35 cellular contexts compared by ENCODE assay signal in the genomic region with DNA sequence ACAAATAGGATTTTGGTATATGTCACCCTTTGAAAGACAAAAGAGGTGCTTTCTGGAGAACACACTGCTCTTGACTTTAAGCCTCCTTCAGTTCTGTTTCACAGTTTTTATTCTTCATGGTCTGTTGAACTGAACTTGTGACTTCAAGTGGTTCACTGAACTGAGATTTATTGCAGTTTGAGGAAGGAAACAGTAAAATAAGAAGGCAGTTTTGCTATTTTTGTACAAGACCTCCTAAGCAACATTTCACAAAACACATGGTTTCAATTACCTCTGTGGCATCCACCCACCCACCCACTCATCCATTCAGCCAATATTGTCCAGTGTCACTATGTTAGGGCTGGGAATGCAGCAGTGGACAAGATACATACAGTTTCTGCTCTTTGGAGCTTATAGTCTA.
DNase-seq lines count a peak whose midpoint lies in the region; ATAC-seq, FAIRE-seq and TF ChIP-seq lines count a peak whose summit lies in the region.
"Had no signal": no experiment of that assay in that cellular context is flagged by ENCODE, and none has a peak within 500 bp of the region (broad histone marks: within the 10 kb centered on the region; RNA-seq: fewer than 3 reads in every experiment).

No MANE protein-coding gene starts in this region.

- H3K9me3 Mint-ChIP-seq in astrocyte (ENCODE audit: unreplicated experiment): no peaks in the 10 kb centered on the region
- H3K9me3 Mint-ChIP-seq in nephron progenitor cell: peaks cover 18% of the 10 kb centered on the region
- H3K9me3 Mint-ChIP-seq: activated B cell treated with CpG ODN at 0.5 μM for 24 hours; activated naive CD8-positive, alpha-beta T cell treated with anti-CD3 and anti-CD28 coated beads, Interleukin-2, amount 50 U/mL, for 24 hours; stimulated activated memory B cell treated with anti-CD40 and anti-IgM and Interleukin-4, amounts not matched to agents 10 μg/mL and 1 μg/mL and 100 μg/mL, for 72 hours had no signal

- H3K79me2 ChIP-seq in astrocyte (ENCODE audit: insufficient read depth, low read length): no peaks in the 10 kb centered on the region

- H3K4me3 Mint-ChIP-seq in astrocyte (ENCODE audit: unreplicated experiment): no peak overlapping the region
- no peak overlapping the region for H3K4me3 Mint-ChIP-seq in nephron progenitor cell
- H3K4me3 Mint-ChIP-seq: activated B cell treated with CpG ODN at 0.5 μM for 24 hours; activated CD8-positive, alpha-beta memory T cell treated with anti-CD3 and anti-CD28 coated beads, Interleukin-2, amount 10 ng/mL, durations not matched to agents 7 days and 5 days; activated naive CD8-positive, alpha-beta T cell treated with anti-CD3 and anti-CD28 coated beads, Interleukin-2, amount 50 U/mL, for 24 hours; natural killer cell; stimulated activated memory B cell treated with anti-CD40 and anti-IgM and Interleukin-4, amounts not matched to agents 10 μg/mL and 1 μg/mL and 100 μg/mL, for 72 hours had no signal

- no peak overlapping the region for H3K4me2 ChIP-seq in astrocyte (ENCODE audit: low read length)

- intact Hi-C loops in upper lobe of right lung (cut with DNase I): no loop called here

- H3K4me1 Mint-ChIP-seq in astrocyte (ENCODE audit: low read depth, unreplicated experiment) (no peaks in the 10 kb centered on the region), nephron progenitor cell (peaks cover 21% of the 10 kb centered on the region)
- H3K4me1 Mint-ChIP-seq: activated CD8-positive, alpha-beta memory T cell treated with anti-CD3 and anti-CD28 coated beads, Interleukin-2, amount 10 ng/mL, durations not matched to agents 7 days and 5 days; activated naive CD8-positive, alpha-beta T cell treated with anti-CD3 and anti-CD28 coated beads, Interleukin-2, amount 50 U/mL, for 24 hours; natural killer cell; stimulated activated memory B cell treated with anti-CD40 and anti-IgM and Interleukin-4, amounts not matched to agents 10 μg/mL and 1 μg/mL and 100 μg/mL, for 72 hours had no signal

- H3K27ac Mint-ChIP-seq in astrocyte (ENCODE audit: unreplicated experiment): no peak overlapping the region
- H3K27ac Mint-ChIP-seq in nephron progenitor cell: no peak overlapping the region
- H3K27ac Mint-ChIP-seq: activated B cell treated with CpG ODN at 0.5 μM for 24 hours; activated CD8-positive, alpha-beta memory T cell treated with anti-CD3 and anti-CD28 coated beads, Interleukin-2, amount 10 ng/mL, durations not matched to agents 7 days and 5 days; activated naive CD8-positive, alpha-beta T cell treated with anti-CD3 and anti-CD28 coated beads, Interleukin-2, amount 50 U/mL, for 24 hours; natural killer cell; stimulated activated memory B cell treated with anti-CD40 and anti-IgM and Interleukin-4, amounts not matched to agents 10 μg/mL and 1 μg/mL and 100 μg/mL, for 72 hours had no signal

- H3K27ac ChIP-seq in astrocyte (ENCODE audit: low read depth, low read length) (no peak overlapping the region), upper lobe of right lung (no peak overlapping the region)
- H3K27ac ChIP-seq: coronary artery, epithelial cell of prostate, SK-N-MC had no signal

- no peaks in the 10 kb centered on the region for H3K36me3 ChIP-seq in astrocyte (ENCODE audit: insufficient read depth, low read length)
- H3K36me3 ChIP-seq in upper lobe of right lung: no peaks in the 10 kb centered on the region

- H3K9me3 ChIP-seq in astrocyte (ENCODE audit: insufficient read depth, low read depth, low read length): no peaks in the 10 kb centered on the region
- no peaks in the 10 kb centered on the region for H3K9me3 ChIP-seq in upper lobe of right lung

- H2AFZ ChIP-seq in astrocyte (ENCODE audit: low read depth, low read length): no peak overlapping the region

- H3K27me3 Mint-ChIP-seq in astrocyte (ENCODE audit: low read depth, unreplicated experiment): no peaks in the 10 kb centered on the region
- H3K27me3 Mint-ChIP-seq in nephron progenitor cell (ENCODE audit: low read depth, poor library complexity): no peaks in the 10 kb centered on the region
- H3K27me3 Mint-ChIP-seq: activated CD8-positive, alpha-beta memory T cell treated with anti-CD3 and anti-CD28 coated beads, Interleukin-2, amount 10 ng/mL, durations not matched to agents 7 days and 5 days; stimulated activated memory B cell treated with anti-CD40 and anti-IgM and Interleukin-4, amounts not matched to agents 10 μg/mL and 1 μg/mL and 100 μg/mL, for 72 hours had no signal

- DNase-seq in astrocyte (ENCODE audit: low read depth) (peak; percentile 30), nephron progenitor cell (peak; percentile 4), upper lobe of right lung (no peak), DMS79 treated with DMSO at 0.1 percent for 48 hours (lab: John Stamatoyannopoulos, UW) (no peak), NCI-H2107 (lab: John Stamatoyannopoulos, UW) (no peak)
- DNase-seq: activated B cell treated with CpG ODN at 0.5 μM for 24 hours; activated CD4-positive, alpha-beta T cell treated with anti-CD3 and anti-CD28 coated beads, Interleukin-2, amount 50 U/mL, for 4 hours; activated CD8-positive, alpha-beta memory T cell treated with anti-CD3 and anti-CD28 coated beads, Interleukin-2, amount 10 ng/mL, durations not matched to agents 7 days and 5 days; activated naive CD4-positive, alpha-beta T cell; activated naive CD8-positive, alpha-beta T cell treated with anti-CD3 and anti-CD28 coated beads, Interleukin-2, amount 50 U/mL, for 24 hours; activated T-cell treated with anti-CD3 and anti-CD28 coated beads, Interleukin-2, amount 50 U/mL, for 48 hours; C1 segment of cervical spinal cord; caudate nucleus; DMS79; effector memory CD4-positive, alpha-beta T cell; GDM1; glutamatergic neuron; Karpas-422; midbrain; natural killer cell; NCI-H1417 treated with DMSO at 0.1 percent for 48 hours; NCI-H2081 treated with DMSO at 0.1 percent for 48 hours; NCI-H446 treated with DMSO at 0.1 percent for 48 hours; NCI-H82; substantia nigra; trophoblast cell had no signal

- TF ChIP-seq CTCF in astrocyte (IDR thresholded peaks at IDR 0.05; ENCODE audit: insufficient read depth, low read depth, low read length) (no peak), nephron progenitor cell (IDR thresholded peaks at IDR 0.05) (no peak), upper lobe of right lung (IDR thresholded peaks at IDR 0.05) (no peak)

- ATAC-seq in GM18511 (IDR thresholded peaks at IDR 0.05; ENCODE audit: unreplicated experiment) (peak; percentile 63), HG03342 (IDR thresholded peaks at IDR 0.05; ENCODE audit: unreplicated experiment) (peak; percentile 44), GM21723 (IDR thresholded peaks at IDR 0.05; ENCODE audit: unreplicated experiment) (no peak), upper lobe of right lung (no peak)
- ATAC-seq: activated CD8-positive, alpha-beta memory T cell treated with anti-CD3 and anti-CD28 coated beads, Interleukin-2, amount 10 ng/mL, durations not matched to agents 7 days and 5 days; activated naive CD8-positive, alpha-beta T cell treated with anti-CD3 and anti-CD28 coated beads, Interleukin-2, amount 50 U/mL, for 24 hours; natural killer cell; stimulated activated memory B cell treated with anti-CD40 and anti-IgM and Interleukin-4, amounts not matched to agents 10 μg/mL and 1 μg/mL and 100 μg/mL, for 72 hours had no signal

- no peaks in the 10 kb centered on the region for H3K4me1 ChIP-seq in astrocyte (ENCODE audit: insufficient read depth, low read length)
- no peaks in the 10 kb centered on the region for H3K4me1 ChIP-seq in upper lobe of right lung

- H3K36me3 Mint-ChIP-seq in astrocyte (ENCODE audit: low read depth, unreplicated experiment) (no peaks in the 10 kb centered on the region), nephron progenitor cell (ENCODE audit: low read depth) (no peaks in the 10 kb centered on the region)
- H3K36me3 Mint-ChIP-seq: activated CD8-positive, alpha-beta memory T cell treated with anti-CD3 and anti-CD28 coated beads, Interleukin-2, amount 10 ng/mL, durations not matched to agents 7 days and 5 days; natural killer cell; stimulated activated memory B cell treated with anti-CD40 and anti-IgM and Interleukin-4, amounts not matched to agents 10 μg/mL and 1 μg/mL and 100 μg/mL, for 72 hours had no signal

- H3K4me3 ChIP-seq in astrocyte (ENCODE audit: insufficient read depth, low read depth, low read length): no peak overlapping the region
- no peak overlapping the region for H3K4me3 ChIP-seq in upper lobe of right lung
- H3K4me3 ChIP-seq: coronary artery, SK-N-MC had no signal

- no peaks in the 10 kb centered on the region for H3K27me3 ChIP-seq in astrocyte (ENCODE audit: insufficient read depth, low read length)
- H3K27me3 ChIP-seq in upper lobe of right lung: no peaks in the 10 kb centered on the region

- no peaks in the 10 kb centered on the region for H4K20me1 ChIP-seq in astrocyte (ENCODE audit: insufficient read depth, low read length)

- H3K9ac ChIP-seq in astrocyte (ENCODE audit: low read length): no peak overlapping the region

- FAIRE-seq in astrocyte (lab: Jason Lieb, UNC): peak; percentile 84
- FAIRE-seq: GM19239, keratinocyte had no signal

Comparison
In these comparisons a context has a peak if more than half of its experiments do, and no peak if none do; other contexts are left out.
1. ATAC-seq: peak in GM18511 (single experiment) and HG03342 (single experiment); none in GM21723 (single experiment) and upper lobe of right lung (single experiment).
2. DNase-seq: peak in astrocyte (single experiment) and nephron progenitor cell (single experiment); none in upper lobe of right lung (single experiment), DMS79 treated with DMSO at 0.1 percent for 48 hours (single experiment) and NCI-H2107 (single experiment).